Comparison of ENCODE assay signal across 11 cellular contexts in genomic region chr2:159946326-159946992, GRCh38. TPM values are rescaled to one million over a fixed set of nuclear protein-coding genes. Genes with fewer than 3 reads are reported as not detected.
A peak's percentile ranks its signal among the peaks of the same experiment; 100 is the strongest.
DNase-seq lines count a peak whose midpoint lies in the region; ATAC-seq and TF ChIP-seq lines count a peak whose summit lies in the region.
"Had no signal": no experiment of that assay in that cellular context is flagged by ENCODE, and none has a peak within 500 bp of the region (broad histone marks: within the 10 kb centered on the region; RNA-seq: fewer than 3 reads in every experiment).

No MANE protein-coding gene starts in this region.

- no peaks in the 10 kb centered on the region for H3K9me3 ChIP-seq in uterus
- H3K9me3 ChIP-seq in colonic mucosa = no peaks in the 10 kb centered on the region

- BruUV-seq in MCF 10A (replicated peaks; lab: Mats Ljungman, UMichigan) = no TSS peak

- no peak for ATAC-seq in HG02798 (IDR thresholded peaks at IDR 0.05; ENCODE audit: poor library complexity, unreplicated experiment)
- ATAC-seq: activated naive CD8-positive, alpha-beta T cell treated with anti-CD3 and anti-CD28 coated beads, Interleukin-2, amount 50 U/mL, for 24 hours; stimulated activated naive CD8-positive, alpha-beta T cell treated with anti-CD3 and anti-CD28 coated beads, Interleukin-15, Interleukin-2, amounts not matched to agents 100 U/mL and 50 U/mL, for 24 hours had no signal

- POLR2A ChIA-PET in MCF 10A (lab: Yijun Ruan, JAX) = interaction anchor here (1.0 kb wide), 1 partner anchor 29 kb away, joined by 3 read pairs; no protein-coding TSS in a partner anchor

- H3K4me1 ChIP-seq in uterus (no peaks in the 10 kb centered on the region), colonic mucosa (no peaks in the 10 kb centered on the region)

- H3K4me1 Mint-ChIP-seq in MCF 10A (ENCODE audit: insufficient read depth, unreplicated experiment) = peaks cover 9% of the 10 kb centered on the region
- H3K4me1 Mint-ChIP-seq: activated naive CD8-positive, alpha-beta T cell treated with anti-CD3 and anti-CD28 coated beads, Interleukin-2, amount 50 U/mL, for 24 hours had no signal

- H3K9me3 Mint-ChIP-seq in MCF 10A (ENCODE audit: unreplicated experiment) = no peaks in the 10 kb centered on the region
- H3K9me3 Mint-ChIP-seq: activated naive CD8-positive, alpha-beta T cell treated with anti-CD3 and anti-CD28 coated beads, Interleukin-2, amount 50 U/mL, for 24 hours had no signal

- no peaks in the 10 kb centered on the region for H3K27me3 ChIP-seq in uterus
- no peaks in the 10 kb centered on the region for H3K27me3 ChIP-seq in colonic mucosa

- TF ChIP-seq CTCF in AG09319 (IDR thresholded peaks at IDR 0.05; ENCODE audit: low read depth, low read length) = no peak
- no peak for TF ChIP-seq CTCF in MCF 10A (IDR thresholded peaks at IDR 0.05; ENCODE audit: unreplicated experiment)
- no peak for TF ChIP-seq CTCF in uterus (IDR thresholded peaks at IDR 0.05)
- no peak for TF ChIP-seq CTCF in colonic mucosa (IDR thresholded peaks at IDR 0.05)

- H3K36me3 Mint-ChIP-seq in MCF 10A (ENCODE audit: insufficient read depth, unreplicated experiment) = peaks cover 4% of the 10 kb centered on the region

- H3K27ac ChIP-seq in uterus (peak overlapping the region in 1 of 2 donors; percentile 33), colonic mucosa (no peak overlapping the region)

- DNase-seq in AG09319 (ENCODE audit: extremely low read depth, low read depth) = peak; percentile 79
- peak; percentile 37 for DNase-seq in NCI-H1436 (lab: John Stamatoyannopoulos, UW)
- peak; percentile 71 for DNase-seq in MCF 10A (ENCODE audit: unreplicated experiment)
- peak; percentile 71 for DNase-seq in iris pigment epithelial cell (ENCODE audit: low read depth)
- DNase-seq in uterus = no peak
- DNase-seq in colonic mucosa = no peak
- no peak for DNase-seq in epidermal melanocyte (ENCODE audit: insufficient read length, low spot score)
- DNase-seq: activated naive CD8-positive, alpha-beta T cell treated with anti-CD3 and anti-CD28 coated beads, Interleukin-2, amount 50 U/mL, for 24 hours; NCI-H82; stimulated activated naive CD8-positive, alpha-beta T cell treated with anti-CD3 and anti-CD28 coated beads, Interleukin-15, Interleukin-2, amounts not matched to agents 100 U/mL and 50 U/mL, for 24 hours had no signal

- intact Hi-C loops in MCF 10A (cut with micrococcal nuclease) (no loop called here), uterus (cut with DNase I; ENCODE audit: low total_unique reads) (no loop called here), colonic mucosa (cut with DNase I) (no loop called here)

- no peak overlapping the region for H3K9ac ChIP-seq in colonic mucosa (ENCODE audit: low read depth in 2 of 2, low read length in 2 of 2)

- no peak overlapping the region for H3K4me3 Mint-ChIP-seq in MCF 10A (ENCODE audit: unreplicated experiment)
- H3K4me3 Mint-ChIP-seq: activated naive CD8-positive, alpha-beta T cell treated with anti-CD3 and anti-CD28 coated beads, Interleukin-2, amount 50 U/mL, for 24 hours had no signal

- no peak for TF ChIP-seq POLR2A in uterus (IDR thresholded peaks at IDR 0.05)

- CTCF ChIA-PET in MCF 10A (lab: Yijun Ruan, JAX) = interaction anchor here (0.6 kb wide), 2 partner anchors 16 to 91 kb away, joined by 3 read pairs; no protein-coding TSS in a partner anchor

- H3K36me3 ChIP-seq in uterus (no peaks in the 10 kb centered on the region), colonic mucosa (no peaks in the 10 kb centered on the region)

- H3K4me3 ChIP-seq in uterus = no peak overlapping the region
- no peak overlapping the region for H3K4me3 ChIP-seq in colonic mucosa

- no peaks in the 10 kb centered on the region for H3K27me3 Mint-ChIP-seq in MCF 10A (ENCODE audit: insufficient read depth, unreplicated experiment)

- peak overlapping the region; percentile 91 for H3K27ac Mint-ChIP-seq in MCF 10A (ENCODE audit: low read depth, unreplicated experiment)
- H3K27ac Mint-ChIP-seq: activated naive CD8-positive, alpha-beta T cell treated with anti-CD3 and anti-CD28 coated beads, Interleukin-2, amount 50 U/mL, for 24 hours had no signal

RNA-seq across cellular contexts. Expression of gene LY75, which starts 41.9 kb away (rescaled TPM):
- total RNA-seq in MCF 10A (2022) (0.23 TPM in 1 of 2 replicates, not detected in the other), uterus (10 to 100 TPM in 1 of 4 donors, 1 to 10 TPM in 1, under 1 TPM in 2; 0.26 to 13.8 (median 3.4) TPM), colonic mucosa (10 to 100 TPM; 27.6 to 35.5 TPM)

Comparison
In these comparisons a context has a peak if more than half of its experiments do, and no peak if none do; other contexts are left out.
1. DNase-seq: peak in AG09319 (single experiment), NCI-H1436 (single experiment), MCF 10A (single experiment) and iris pigment epithelial cell (single experiment); none in uterus (0 of 2), colonic mucosa (single experiment) and epidermal melanocyte (single experiment).